In the genomic region with DNA sequence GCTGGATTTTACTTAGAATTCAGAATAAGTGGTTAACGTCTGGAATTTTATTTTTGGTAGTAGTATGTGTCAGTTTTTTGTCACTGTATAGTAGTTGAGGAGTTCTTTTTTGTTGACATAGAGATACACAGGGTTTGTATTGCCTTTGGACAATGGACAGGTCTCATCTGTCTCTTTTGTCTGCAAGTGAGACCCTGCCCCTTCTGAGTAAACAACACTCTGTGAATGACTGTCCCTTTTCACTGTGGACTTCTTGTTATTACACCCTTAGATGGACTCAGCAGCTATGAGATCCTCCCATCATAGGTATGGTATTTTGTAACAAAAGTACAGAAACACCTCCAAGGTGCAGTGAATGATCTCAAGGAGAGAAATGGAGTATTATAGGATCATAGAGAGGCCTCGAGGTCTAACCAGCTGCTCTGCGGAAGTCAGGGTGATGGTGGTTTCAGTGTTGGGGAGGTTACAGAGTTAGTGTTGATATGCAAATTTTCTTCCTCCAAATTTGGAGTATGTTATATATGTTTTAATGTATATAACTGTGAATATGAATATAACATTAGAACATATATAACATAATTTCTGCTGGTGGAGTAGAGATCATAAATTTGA, we compare ENCODE assay signal across 12 cellular contexts. TPM values are rescaled to one million over a fixed set of nuclear protein-coding genes. Genes with fewer than 3 reads are reported as not detected.
DNase-seq lines count a peak whose midpoint lies in the region; ATAC-seq and TF ChIP-seq lines count a peak whose summit lies in the region.
"Had no signal": no experiment of that assay in that cellular context is flagged by ENCODE, and none has a peak within 500 bp of the region (broad histone marks: within the 10 kb centered on the region; RNA-seq: fewer than 3 reads in every experiment).

No MANE protein-coding gene starts in this region.

- POLR2A ChIA-PET in activated CD4-positive, alpha-beta memory T cell treated with anti-CD3 and anti-CD28 coated beads, Interleukin-2, amount 10 ng/mL, durations not matched to agents 7 days and 5 days (lab: Charles Lee): interaction anchor here (0.6 kb wide), 1 partner anchor 82 kb away, joined by 3 read pairs; no protein-coding TSS in a partner anchor
- POLR2A ChIA-PET in naive thymus-derived CD4-positive, alpha-beta T cell (lab: Charles Lee): interaction anchor here (0.9 to 1.8 kb wide), 3 partner anchors 8 to 54 kb away, joined by 3 to 4 read pairs (median 4); a partner anchor contains a TSS
- POLR2A ChIA-PET in MCF 10A (lab: Yijun Ruan, JAX): interaction anchor here (0.9 to 1.4 kb wide), 3 partner anchors 8 to 12 kb away, joined by 3 to 5 read pairs (median 3); a partner anchor contains a TSS

- H3K27me3 Mint-ChIP-seq in activated CD4-positive, alpha-beta memory T cell treated with anti-CD3 and anti-CD28 coated beads, Interleukin-2, amount 10 ng/mL, durations not matched to agents 7 days and 5 days: no peaks in the 10 kb centered on the region
- H3K27me3 Mint-ChIP-seq in naive thymus-derived CD4-positive, alpha-beta T cell: no peaks in the 10 kb centered on the region
- H3K27me3 Mint-ChIP-seq in MCF 10A (ENCODE audit: insufficient read depth, unreplicated experiment): no peaks in the 10 kb centered on the region

- H3K36me3 ChIP-seq in naive thymus-derived CD4-positive, alpha-beta T cell (ENCODE audit: control insufficient read depth in 2 of 3, insufficient read depth in 3 of 3, low read length in 3 of 3): peaks cover 0 to 5% (median 0%) of the 10 kb centered on the region in 3 experiments
- no peaks in the 10 kb centered on the region for H3K36me3 ChIP-seq in suprapubic skin
- H3K36me3 ChIP-seq in aorta (ENCODE audit: control insufficient read depth in 1 of 2, insufficient read depth in 2 of 2, low read length in 1 of 2): no peaks in the 10 kb centered on the region

- CTCF ChIA-PET in activated CD4-positive, alpha-beta memory T cell treated with anti-CD3 and anti-CD28 coated beads, Interleukin-2, amount 10 ng/mL, durations not matched to agents 7 days and 5 days (lab: Charles Lee): interaction anchor here (0.5 to 0.6 kb wide), 2 partner anchors 139 to 311 kb away, joined by 3 to 4 read pairs; no protein-coding TSS in a partner anchor
- CTCF ChIA-PET in naive thymus-derived CD4-positive, alpha-beta T cell (lab: Charles Lee): no interaction called here
- CTCF ChIA-PET in MCF 10A (lab: Yijun Ruan, JAX): interaction anchor here (0.7 kb wide), 1 partner anchor 169 kb away, joined by 3 read pairs; no protein-coding TSS in a partner anchor

- ATAC-seq in GM21576 (IDR thresholded peaks at IDR 0.05; ENCODE audit: unreplicated experiment) (peak; percentile 54), aorta (ENCODE audit: low FRiP score) (no peak)
- peak; percentile 56 for ATAC-seq in naive thymus-derived CD4-positive, alpha-beta T cell

- no peaks in the 10 kb centered on the region for H3K27me3 ChIP-seq in naive thymus-derived CD4-positive, alpha-beta T cell (ENCODE audit: control insufficient read depth in 2 of 2, insufficient read depth in 2 of 2, low read length in 2 of 2)
- H3K27me3 ChIP-seq in suprapubic skin (no peaks in the 10 kb centered on the region), aorta (ENCODE audit: control insufficient read depth in 1 of 2, insufficient read depth in 2 of 2, low read length in 1 of 2) (no peaks in the 10 kb centered on the region)
- H3K27me3 ChIP-seq: testis had no signal

- no peak for TF ChIP-seq POLR2A in suprapubic skin (IDR thresholded peaks at IDR 0.05)

- TF ChIP-seq EP300 in suprapubic skin (IDR thresholded peaks at IDR 0.05): no peak

- intact Hi-C loops in naive thymus-derived CD4-positive, alpha-beta T cell (cut with micrococcal nuclease): no loop called here
- intact Hi-C loops in aorta (cut with DNase I) (loop anchor here in 1 of 2 donors (10.0 kb wide), 1 partner anchor 106 kb away; no protein-coding TSS in a partner anchor), MCF 10A (cut with micrococcal nuclease) (no loop called here)

- 52% methylated on average over 3 of the region's 3 CpGs for WGBS in suprapubic skin
- 44 to 50% methylated on average over 3 of the region's 3 CpGs for WGBS in aorta, 2 donors

- no TSS peak for BruUV-seq in MCF 10A (replicated peaks; lab: Mats Ljungman, UMichigan)

- H3K4me1 Mint-ChIP-seq in activated CD4-positive, alpha-beta memory T cell treated with anti-CD3 and anti-CD28 coated beads, Interleukin-2, amount 10 ng/mL, durations not matched to agents 7 days and 5 days: peaks cover 89% of the 10 kb centered on the region
- peaks cover 77 to 96% (median 92%) of the 10 kb centered on the region in 7 donors for H3K4me1 Mint-ChIP-seq in naive thymus-derived CD4-positive, alpha-beta T cell
- peaks cover 63% of the 10 kb centered on the region for H3K4me1 Mint-ChIP-seq in MCF 10A (ENCODE audit: insufficient read depth, unreplicated experiment)

- H3K4me3 ChIP-seq in naive thymus-derived CD4-positive, alpha-beta T cell (ENCODE audit: low read length): no peak overlapping the region
- H3K4me3 ChIP-seq in suprapubic skin (no peak overlapping the region), aorta (ENCODE audit: low read length in 2 of 2) (no peak overlapping the region)
- H3K4me3 ChIP-seq: testis had no signal

- TF ChIP-seq CTCF in suprapubic skin (IDR thresholded peaks at IDR 0.05) (no peak), MCF 10A (IDR thresholded peaks at IDR 0.05; ENCODE audit: unreplicated experiment) (no peak)

- H3K27ac Mint-ChIP-seq in activated CD4-positive, alpha-beta memory T cell treated with anti-CD3 and anti-CD28 coated beads, Interleukin-2, amount 10 ng/mL, durations not matched to agents 7 days and 5 days: peak overlapping the region; percentile 44
- H3K27ac Mint-ChIP-seq in naive thymus-derived CD4-positive, alpha-beta T cell: peak overlapping the region; percentile 16 to 91 (median 79)
- no peak overlapping the region for H3K27ac Mint-ChIP-seq in MCF 10A (ENCODE audit: low read depth, unreplicated experiment)

- no peaks in the 10 kb centered on the region for H3K9me3 Mint-ChIP-seq in activated CD4-positive, alpha-beta memory T cell treated with anti-CD3 and anti-CD28 coated beads, Interleukin-2, amount 10 ng/mL, durations not matched to agents 7 days and 5 days
- peaks cover 0 to 2% (median 0%) of the 10 kb centered on the region in 11 donors for H3K9me3 Mint-ChIP-seq in naive thymus-derived CD4-positive, alpha-beta T cell
- no peaks in the 10 kb centered on the region for H3K9me3 Mint-ChIP-seq in MCF 10A (ENCODE audit: unreplicated experiment)

- H3K4me1 ChIP-seq in naive thymus-derived CD4-positive, alpha-beta T cell (ENCODE audit: control insufficient read depth in 2 of 2, insufficient read depth in 2 of 2, low read length in 2 of 2): peaks cover 68 to 84% of the 10 kb centered on the region in 2 donors
- peaks cover 73% of the 10 kb centered on the region for H3K4me1 ChIP-seq in suprapubic skin
- peaks cover 10 to 11% of the 10 kb centered on the region in 2 donors for H3K4me1 ChIP-seq in aorta (ENCODE audit: control insufficient read depth in 1 of 2, insufficient read depth in 2 of 2, low read length in 2 of 2)

- H3K4me3 Mint-ChIP-seq in activated CD4-positive, alpha-beta memory T cell treated with anti-CD3 and anti-CD28 coated beads, Interleukin-2, amount 10 ng/mL, durations not matched to agents 7 days and 5 days: peak overlapping the region; percentile 4
- H3K4me3 Mint-ChIP-seq in naive thymus-derived CD4-positive, alpha-beta T cell: peak overlapping the region; percentile 42 to 87 (median 74)
- no peak overlapping the region for H3K4me3 Mint-ChIP-seq in MCF 10A (ENCODE audit: unreplicated experiment)

- DNase-seq in NCI-H2029 treated with DMSO at 0.1 percent for 48 hours (lab: John Stamatoyannopoulos, UW) (peak; percentile 17), NCI-H2029 (lab: John Stamatoyannopoulos, UW) (no peak), suprapubic skin (ENCODE audit: low spot score in 2 of 2) (no peak), aorta (no peak), MCF 10A (ENCODE audit: unreplicated experiment) (no peak)
- peak; percentile 45 for DNase-seq in activated CD4-positive, alpha-beta memory T cell treated with anti-CD3 and anti-CD28 coated beads, Interleukin-2, amount 10 ng/mL, durations not matched to agents 7 days and 5 days
- DNase-seq in naive thymus-derived CD4-positive, alpha-beta T cell: peak in 1 of 9 donors; percentile 27
- DNase-seq: 8988T, NCI-H510A treated with DMSO at 0.1 percent for 48 hours, SHP77 treated with DMSO at 0.1 percent for 48 hours, testis had no signal

- H3K9me3 ChIP-seq in naive thymus-derived CD4-positive, alpha-beta T cell (ENCODE audit: control insufficient read depth in 2 of 3, low read length in 3 of 3): no peaks in the 10 kb centered on the region
- no peaks in the 10 kb centered on the region for H3K9me3 ChIP-seq in suprapubic skin
- H3K9me3 ChIP-seq in aorta (ENCODE audit: control insufficient read depth, low read length): no peaks in the 10 kb centered on the region
- H3K9me3 ChIP-seq: testis had no signal

- no peak overlapping the region for H3K27ac ChIP-seq in naive thymus-derived CD4-positive, alpha-beta T cell (ENCODE audit: low read depth, low read length)
- H3K27ac ChIP-seq in suprapubic skin (no peak overlapping the region), aorta (ENCODE audit: low read depth in 1 of 2, low read length in 2 of 2) (no peak overlapping the region)
- H3K27ac ChIP-seq: testis had no signal

- H3K36me3 Mint-ChIP-seq in activated CD4-positive, alpha-beta memory T cell treated with anti-CD3 and anti-CD28 coated beads, Interleukin-2, amount 10 ng/mL, durations not matched to agents 7 days and 5 days (ENCODE audit: low read depth): peaks cover 56% of the 10 kb centered on the region
- peaks cover 0 to 20% (median 11%) of the 10 kb centered on the region in 5 donors for H3K36me3 Mint-ChIP-seq in naive thymus-derived CD4-positive, alpha-beta T cell
- H3K36me3 Mint-ChIP-seq in MCF 10A (ENCODE audit: insufficient read depth, unreplicated experiment): peaks cover 28% of the 10 kb centered on the region

RNA-seq across cellular contexts. Expression of a gene that starts 7.8 kb away (rescaled TPM):
- 100 to 1,000 TPM; 105 to 115 TPM for total RNA-seq in activated CD4-positive, alpha-beta memory T cell treated with anti-CD3 and anti-CD28 coated beads, Interleukin-2, amount 10 ng/mL, durations not matched to agents 7 days and 5 days
- 100 to 1,000 TPM; 112 to 159 (median 138) TPM for total RNA-seq in naive thymus-derived CD4-positive, alpha-beta T cell
- 10 to 100 TPM; 43.5 to 51.8 TPM for polyA plus RNA-seq in naive thymus-derived CD4-positive, alpha-beta T cell
- total RNA-seq in suprapubic skin (100 to 1,000 TPM in 1 of 4 donors, 10 to 100 TPM in 3; 81.8 to 197 (median 97.0) TPM), aorta (100 to 1,000 TPM in 1 of 2 donors, 10 to 100 TPM in 1; 96.1 to 109 TPM), MCF 10A (2022) (87.2 and 95.7 TPM in 2 replicates)
- 10 to 100 TPM; 18.8 to 34.7 TPM for polyA plus RNA-seq in aorta

Comparison
In these comparisons a context has a peak if more than half of its experiments do, and no peak if none do; other contexts are left out.
1. DNase-seq: peak in NCI-H2029 treated with DMSO at 0.1 percent for 48 hours (single experiment) and activated CD4-positive, alpha-beta memory T cell treated with anti-CD3 and anti-CD28 coated beads, Interleukin-2, amount 10 ng/mL, durations not matched to agents 7 days and 5 days (single experiment); none in NCI-H2029 (single experiment), suprapubic skin (0 of 2), aorta (0 of 2) and MCF 10A (single experiment).